Comparison of ENCODE assay signal across 19 cellular contexts in genomic region chr4:131044368-131044767, GRCh38.
DNase-seq lines count a peak whose midpoint lies in the region; ATAC-seq, FAIRE-seq and TF ChIP-seq lines count a peak whose summit lies in the region.
"Had no signal": no experiment of that assay in that cellular context is flagged by ENCODE, and none has a peak within 500 bp of the region (broad histone marks: within the 10 kb centered on the region; RNA-seq: fewer than 3 reads in every experiment).

No MANE protein-coding gene starts in this region.

- H3K23ac ChIP-seq in H1 (ENCODE audit: insufficient read length): no peak overlapping the region

- intact Hi-C loops in HepG2 (cut with micrococcal nuclease; ENCODE audit: unreplicated experiment): no loop called here

- no peak overlapping the region for H2BK5ac ChIP-seq in H1 (ENCODE audit: low read depth, low read length)

- no peak overlapping the region for H4K8ac ChIP-seq in H1 (ENCODE audit: extremely low read depth, insufficient read depth, low read length)

- H3K36me3 ChIP-seq in OCI-LY1 (ENCODE audit: insufficient read depth, low read length): no peaks in the 10 kb centered on the region
- H3K36me3 ChIP-seq in H1 (ENCODE audit: control insufficient read depth in 2 of 4, insufficient read depth in 4 of 4, low read length in 3 of 4): no peaks in the 10 kb centered on the region
- H3K36me3 ChIP-seq in HepG2 (replicated peaks in 1 of 2; ENCODE audit: control insufficient read depth in 1 of 2, insufficient read depth in 2 of 2, low read length in 2 of 2): no peaks in the 10 kb centered on the region
- H3K36me3 ChIP-seq in brain microvascular endothelial cell (replicated peaks): no peaks in the 10 kb centered on the region

- no peaks in the 10 kb centered on the region for H3K4me1 ChIP-seq in OCI-LY1 (ENCODE audit: insufficient read depth, low read length, severe bottlenecking)
- no peaks in the 10 kb centered on the region; a peak in 1 of 7 replicates for H3K4me1 ChIP-seq in H1 (replicated peaks in 1 of 4; ENCODE audit: control insufficient read depth in 3 of 4, insufficient read depth in 4 of 4, low read length in 3 of 4)
- H3K4me1 ChIP-seq in HepG2 (ENCODE audit: insufficient read depth, low read length): no peaks in the 10 kb centered on the region

- TF ChIP-seq POLR2A in H1 (IDR thresholded peaks at IDR 0.05; ENCODE audit: control extremely low read depth in 1 of 2, low read depth in 2 of 2, low read length in 2 of 2) (no peak), HepG2 (IDR thresholded peaks at IDR 0.05; ENCODE audit: insufficient read depth in 1 of 2, low read depth in 2 of 2, low read length in 2 of 2) (no peak)

- peak; percentile 11; the same call in 1 of the 2 replicates for TF ChIP-seq CTCF in 22Rv1 (IDR thresholded peaks at IDR 0.05)
- no peak for TF ChIP-seq CTCF in OCI-LY1 (IDR thresholded peaks at IDR 0.05; ENCODE audit: low read length)
- TF ChIP-seq CTCF in H1 (IDR thresholded peaks at IDR 0.05; ENCODE audit: control extremely low read depth in 1 of 3, insufficient read depth in 1 of 3, low read depth in 1 of 3, low read length in 3 of 3): no peak
- no peak for TF ChIP-seq CTCF in HepG2 (CRISPR knock-in tag; IDR thresholded peaks at IDR 0.05)
- TF ChIP-seq CTCF in brain microvascular endothelial cell (IDR thresholded peaks at IDR 0.05; ENCODE audit: low read depth, low read length, missing control alignments): no peak
- TF ChIP-seq CTCF in RWPE1 (conservative IDR thresholded peaks at IDR 0.05; ENCODE audit: low read depth): no peak

- no peak overlapping the region for H3K4ac ChIP-seq in H1 (replicated peaks; ENCODE audit: insufficient read length, low read depth, low read length)

- H2BK12ac ChIP-seq in H1 (ENCODE audit: low read depth, low read length): no peak overlapping the region

- H3K9me3 ChIP-seq in OCI-LY1 (ENCODE audit: low read length) (no peaks in the 10 kb centered on the region), H1 (ENCODE audit: insufficient read depth in 2 of 2, low read depth in 1 of 2, low read length in 1 of 2) (no peaks in the 10 kb centered on the region), HepG2 (ENCODE audit: low read length) (no peaks in the 10 kb centered on the region)

- H3K79me2 ChIP-seq in OCI-LY1 (ENCODE audit: insufficient read depth, low read length) (no peaks in the 10 kb centered on the region), H1 (ENCODE audit: control insufficient read depth in 1 of 2, insufficient read depth in 2 of 2, low read length in 2 of 2) (no peaks in the 10 kb centered on the region), HepG2 (ENCODE audit: insufficient read depth, low read length) (no peaks in the 10 kb centered on the region)

- 0 out of 2 replicates have a peak overlapping the region, but pooled peaks have one; percentile 28 for H2AFZ ChIP-seq in OCI-LY1 (ENCODE audit: low read length)
- H2AFZ ChIP-seq in H1 (ENCODE audit: low read length): no peak overlapping the region
- no peak overlapping the region for H2AFZ ChIP-seq in HepG2 (ENCODE audit: low read length)

- no peak for FAIRE-seq in H1 (lab: Jason Lieb, UNC)
- FAIRE-seq in HepG2 (lab: Jason Lieb, UNC): no peak
- FAIRE-seq: GM12878, GM19239 had no signal

- H3K23me2 ChIP-seq in H1 (ENCODE audit: low read depth, low read length): no peaks in the 10 kb centered on the region

- peak overlapping the region; percentile 33 for H2BK120ac ChIP-seq in H1 (replicated peaks; ENCODE audit: low read depth, low read length)

- TF ChIP-seq RAD21 in H1 (IDR thresholded peaks at IDR 0.05 in 1 of 2, conservative IDR thresholded peaks at IDR 0.05 in 1 of 2; ENCODE audit: low read depth in 2 of 2, low read length in 2 of 2) (no peak), HepG2 (CRISPR knock-in tag; IDR thresholded peaks at IDR 0.05) (no peak)

- no peaks in the 10 kb centered on the region for H3K79me1 ChIP-seq in H1 (ENCODE audit: low read depth, low read length)

- CTCF ChIA-PET in H1 (lab: Charles Lee; ENCODE audit: partially characterized antibody): interaction anchor here (1.1 kb wide), 1 partner anchor 10 kb away, joined by 4 read pairs; no protein-coding TSS in a partner anchor
- CTCF ChIA-PET in HepG2 (lab: Yijun Ruan, JAX; ENCODE audit: low intra/inter-chr PET ratio, low total read pairs): no interaction called here
- CTCF ChIA-PET in RWPE1 (lab: Yijun Ruan, JAX): interaction anchor here (1.2 kb wide), 1 partner anchor 29 kb away, joined by 3 read pairs; no protein-coding TSS in a partner anchor

- no peak overlapping the region for H4K5ac ChIP-seq in H1 (ENCODE audit: insufficient read length, low read depth, low read length)

- H3K27ac ChIP-seq in 22Rv1 (peak overlapping the region; percentile 36), OCI-LY1 (ENCODE audit: low read depth, low read length, poor library complexity, severe bottlenecking) (no peak overlapping the region), H1 (ENCODE audit: low read depth, low read length) (no peak overlapping the region), HepG2 (ENCODE audit: extremely low read length, insufficient read depth, low read length) (no peak overlapping the region), brain microvascular endothelial cell (no peak overlapping the region), RWPE1 (no peak overlapping the region)

- in situ Hi-C loops in HepG2 (cut with HindIII; ENCODE audit: extremely low pct_ligation_motif_present, low pct_unique_long_range_greater_than_20kb) (no loop called here), brain microvascular endothelial cell (cut with HindIII; ENCODE audit: low pct_ligation_motif_present, low sequenced_read_pairs) (no loop called here)

- H4K20me1 ChIP-seq in OCI-LY1 (ENCODE audit: insufficient read depth, low read length): no peaks in the 10 kb centered on the region
- H4K20me1 ChIP-seq in H1 (replicated peaks in 1 of 2; ENCODE audit: control insufficient read depth in 1 of 2, insufficient read depth in 2 of 2, low read length in 2 of 2): no peaks in the 10 kb centered on the region
- H4K20me1 ChIP-seq in HepG2 (ENCODE audit: insufficient read depth, low read length): 0 out of 2 replicates have a peak, but pooled peaks cover 3% of the 10 kb centered on the region

- no peak overlapping the region for H3K56ac ChIP-seq in H1 (replicated peaks; ENCODE audit: insufficient read length, low read depth, low read length)

- H3K4me3 ChIP-seq in OCI-LY1 (ENCODE audit: low read depth, low read length, poor library complexity, severe bottlenecking) (no peak overlapping the region), H1 (ENCODE audit: extremely low read depth in 1 of 4, insufficient read depth in 2 of 4, low read depth in 3 of 4, low read length in 4 of 4) (no peak overlapping the region), HepG2 (replicated peaks in 1 of 3; ENCODE audit: insufficient read depth in 1 of 3, low read depth in 2 of 3, low read length in 3 of 3) (no peak overlapping the region), brain microvascular endothelial cell (ENCODE audit: low read depth, low read length) (no peak overlapping the region)
- H3K4me3 ChIP-seq: GM12878 had no signal

- H4K91ac ChIP-seq in H1 (replicated peaks; ENCODE audit: insufficient read length, low read length): no peak overlapping the region

- TF ChIP-seq EP300 in H1 (IDR thresholded peaks at IDR 0.05; ENCODE audit: borderline replicate concordance in 1 of 2, low read depth in 2 of 2, low read length in 2 of 2) (no peak), HepG2 (IDR thresholded peaks at IDR 0.05; ENCODE audit: low read depth in 2 of 2, low read length in 2 of 2) (no peak), HepG2 (CRISPR knock-in tag; IDR thresholded peaks at IDR 0.05; ENCODE audit: borderline replicate concordance) (no peak)

- no peak overlapping the region for H3K14ac ChIP-seq in H1 (ENCODE audit: insufficient read length)

- no peak overlapping the region for H2AK5ac ChIP-seq in H1 (ENCODE audit: low read depth, low read length)

- ATAC-seq in HepG2 (peak; percentile 38; the same call in 1 of the 3 replicates), GM19463 (IDR thresholded peaks at IDR 0.05; ENCODE audit: unreplicated experiment) (no peak)
- ATAC-seq: GM12878 had no signal

- H3F3A ChIP-seq in OCI-LY1 (ENCODE audit: insufficient read depth, low read length): no peaks in the 10 kb centered on the region

- BruUV-seq in HepG2 (replicated peaks; lab: Mats Ljungman, UMichigan): no TSS peak

- H3K27me3 ChIP-seq in OCI-LY1 (ENCODE audit: insufficient read depth, low read length) (no peaks in the 10 kb centered on the region), H1 (replicated peaks in 1 of 4; ENCODE audit: control insufficient read depth in 3 of 4, extremely low read depth in 1 of 4, insufficient read depth in 3 of 4, low read length in 3 of 4) (no peaks in the 10 kb centered on the region), HepG2 (ENCODE audit: control insufficient read depth in 1 of 2, insufficient read depth in 2 of 2, low read length in 2 of 2) (no peaks in the 10 kb centered on the region), brain microvascular endothelial cell (replicated peaks) (no peaks in the 10 kb centered on the region)

- POLR2A ChIA-PET in H1 (lab: Charles Lee; ENCODE audit: partially characterized antibody): no interaction called here
- POLR2A ChIA-PET in HepG2 (lab: Yijun Ruan, JAX): no interaction called here
- POLR2A ChIA-PET in RWPE1 (lab: Yijun Ruan, JAX; ENCODE audit: low non-redundant PET): no interaction called here

- no peak overlapping the region for H3K9ac ChIP-seq in OCI-LY1 (ENCODE audit: low read length)
- no peak overlapping the region for H3K9ac ChIP-seq in H1 (replicated peaks in 1 of 4; ENCODE audit: extremely low read depth in 1 of 4, low read depth in 3 of 4, low read length in 3 of 4)
- no peak overlapping the region for H3K9ac ChIP-seq in HepG2 (ENCODE audit: insufficient read depth, low read depth, low read length)

- H3K4me2 ChIP-seq in OCI-LY1 (ENCODE audit: low read length): no peak overlapping the region
- H3K4me2 ChIP-seq in H1 (ENCODE audit: insufficient read depth in 1 of 2, low read depth in 2 of 2, low read length in 2 of 2): no peak overlapping the region
- H3K4me2 ChIP-seq in HepG2 (ENCODE audit: low read depth, low read length): no peak overlapping the region

- no peak overlapping the region for H3K18ac ChIP-seq in H1 (ENCODE audit: extremely low read depth, low read length)

- no peak overlapping the region for H2BK20ac ChIP-seq in H1 (ENCODE audit: low read length)

- no peak overlapping the region for H2BK15ac ChIP-seq in H1 (ENCODE audit: low read length)

- no peaks in the 10 kb centered on the region for H3K9me2 ChIP-seq in OCI-LY1 (ENCODE audit: low read depth, low read length)

- DNase-seq in H1 (ENCODE audit: low read depth in 1 of 2, low spot score in 2 of 2): no peak
- DNase-seq in HepG2 (ENCODE audit: low spot score): no peak
- no peak for DNase-seq in brain microvascular endothelial cell
- no peak for DNase-seq in RWPE1 (ENCODE audit: low spot score)
- DNase-seq: C1 segment of cervical spinal cord; Calu3; CD4-positive, alpha-beta memory T cell; COR-L47; DMS79; EL; GDM1; GOT3; H7; HCEC 1CT had no signal

TF ChIP-seq in H1, 55 proteins besides CTCF, POLR2A, EP300 and RAD21 (continues in another document):
- no peak for TF ChIP-seq ZNF274 (IDR thresholded peaks at IDR 0.05; ENCODE audit: borderline replicate concordance, extremely low read depth, low read length)
- no peak for TF ChIP-seq TAF7 (optimal IDR thresholded peaks at IDR 0.05; ENCODE audit: borderline replicate concordance, low read depth, low read length)
